In the genomic region with DNA sequence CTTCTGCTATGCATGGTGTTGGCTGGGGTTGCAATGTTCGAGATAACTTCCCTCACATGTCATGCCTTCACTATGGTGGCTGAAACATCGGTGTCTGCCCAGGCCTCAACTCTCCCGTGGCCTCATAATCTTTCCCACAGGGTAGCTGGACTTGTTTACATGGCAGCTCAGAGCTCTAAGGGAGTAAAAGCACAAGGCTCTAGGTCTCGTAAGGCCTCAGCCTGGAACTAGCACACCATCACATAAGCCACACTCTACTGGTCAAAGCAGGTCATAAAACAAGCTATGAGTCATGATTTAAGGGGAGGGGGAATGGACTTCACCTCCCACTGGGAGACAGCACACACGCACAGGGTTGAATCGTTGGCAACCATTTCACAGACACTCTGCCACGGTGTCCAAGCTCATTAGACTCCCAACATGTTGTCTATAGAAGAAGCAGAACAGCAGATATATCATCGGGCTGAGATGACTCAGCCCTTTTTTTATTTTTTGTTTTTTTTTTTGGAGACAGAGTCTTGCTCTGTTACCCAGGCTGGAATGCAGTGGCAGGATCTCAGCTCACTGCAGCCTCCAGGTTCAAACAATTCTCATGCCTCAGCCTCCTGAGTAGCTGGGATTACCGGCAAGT, we compare ENCODE assay signal across 12 cellular contexts.
DNase-seq lines count a peak whose midpoint lies in the region; FAIRE-seq and TF ChIP-seq lines count a peak whose summit lies in the region.
"Had no signal": no experiment of that assay in that cellular context is flagged by ENCODE, and none has a peak within 500 bp of the region (broad histone marks: within the 10 kb centered on the region; RNA-seq: fewer than 3 reads in every experiment).

No MANE protein-coding gene starts in this region.

- CTCF ChIA-PET in AG04450 (lab: Charles Lee) = interaction anchor here (0.6 to 4.1 kb wide), 12 partner anchors 10 to 173 kb away, joined by 3 to 36 read pairs (median 7); partner anchors contain the start of gene CSNK1A1

- peak overlapping the region; percentile 50 for H3K56ac ChIP-seq in mesendoderm (ENCODE audit: low read length)

- H3K27me3 ChIP-seq in AG04450 (ENCODE audit: control insufficient read depth, insufficient read depth, low read length) (peaks cover 2% of the 10 kb centered on the region), Loucy (ENCODE audit: insufficient read depth, low read length, poor library complexity, severe bottlenecking) (no peaks in the 10 kb centered on the region), mesendoderm (ENCODE audit: insufficient read depth, low read length, poor library complexity) (no peaks in the 10 kb centered on the region)
- H3K27me3 ChIP-seq: neutrophil had no signal

- FAIRE-seq in GM19239 (lab: Jason Lieb, UNC) = no peak
- FAIRE-seq: G401.6 had no signal

- H3K79me2 ChIP-seq in Loucy (ENCODE audit: insufficient read depth, low read length) = no peaks in the 10 kb centered on the region
- no peaks in the 10 kb centered on the region for H3K79me2 ChIP-seq in mesendoderm (ENCODE audit: control insufficient read depth, insufficient read depth, low read length)

- no peak overlapping the region for H2AK5ac ChIP-seq in mesendoderm (ENCODE audit: low read length)

- H3K4ac ChIP-seq in mesendoderm (ENCODE audit: low read depth, low read length) = no peak overlapping the region

- no peak overlapping the region for H4K5ac ChIP-seq in mesendoderm (ENCODE audit: low read length)

- H3K79me1 ChIP-seq in mesendoderm (ENCODE audit: low read length) = no peaks in the 10 kb centered on the region

- no peak overlapping the region for H2BK120ac ChIP-seq in mesendoderm (ENCODE audit: low read depth, low read length)

- peak overlapping the region; percentile 19 for H3K4me2 ChIP-seq in Loucy (ENCODE audit: low read depth, low read length, poor library complexity, severe bottlenecking)
- no peak overlapping the region for H3K4me2 ChIP-seq in mesendoderm (ENCODE audit: low read length)

- H3K36me3 ChIP-seq in Loucy (ENCODE audit: insufficient read depth, low read length) (no peaks in the 10 kb centered on the region), mesendoderm (ENCODE audit: control insufficient read depth, insufficient read depth, low read length) (no peaks in the 10 kb centered on the region)
- H3K36me3 ChIP-seq: neutrophil had no signal

- DNase-seq in AG04450 (ENCODE audit: low read depth, low spot score) (peak; percentile 88), dermis blood vessel endothelial cell (peak; percentile 84), mesendoderm (peak; percentile 85), T-helper 9 cell (no peak), iPS-NIHi11 (ENCODE audit: low spot score) (no peak), GM19239 (ENCODE audit: insufficient read length, low spot score) (no peak)
- no peak for DNase-seq in stimulated activated naive CD4-positive, alpha-beta T cell treated with Interleukin-2 at 50 U/mL for 16 hours (lab: John Stamatoyannopoulos, UW)
- DNase-seq: activated CD8-positive, alpha-beta memory T cell treated with anti-CD3 and anti-CD28 coated beads, Interleukin-2, amount 10 ng/mL, durations not matched to agents 7 days and 5 days had no signal

- H2AFZ ChIP-seq in Loucy (ENCODE audit: low read length) = peak overlapping the region; percentile 69

- H3K4me1 ChIP-seq in Loucy (ENCODE audit: insufficient read depth, low read length, poor library complexity, severe bottlenecking) (peaks cover 5% of the 10 kb centered on the region), mesendoderm (ENCODE audit: control insufficient read depth, low read depth, low read length) (peaks cover 3% of the 10 kb centered on the region)

- no peak overlapping the region for H4K8ac ChIP-seq in mesendoderm (ENCODE audit: low read depth, low read length)

- POLR2A ChIA-PET in AG04450 (lab: Yijun Ruan, JAX) = interaction anchor here (0.6 to 1.8 kb wide), 12 partner anchors 10 to 165 kb away, joined by 3 to 16 read pairs (median 4); no protein-coding TSS in a partner anchor

- H3K4me3 ChIP-seq in AG04450 (ENCODE audit: low read depth, low read length) (no peak overlapping the region), Loucy (ENCODE audit: low read length, poor library complexity, severe bottlenecking) (no peak overlapping the region), mesendoderm (ENCODE audit: low read length) (no peak overlapping the region)

- H3K9ac ChIP-seq in Loucy (ENCODE audit: low read depth, low read length, poor library complexity, severe bottlenecking) (no peak overlapping the region), mesendoderm (ENCODE audit: low read length) (no peak overlapping the region)

- no peaks in the 10 kb centered on the region for H3F3A ChIP-seq in Loucy (ENCODE audit: low read depth)

- H2BK15ac ChIP-seq in mesendoderm (replicated peaks; ENCODE audit: low read depth) = no peak overlapping the region

- H4K20me1 ChIP-seq in Loucy (ENCODE audit: insufficient read depth, low read length, poor library complexity, severe bottlenecking) = no peaks in the 10 kb centered on the region

- H3K27ac ChIP-seq in AG04450 (ENCODE audit: low read depth, low read length) (peak overlapping the region; percentile 94), mesendoderm (ENCODE audit: low read depth, low read length) (no peak overlapping the region)
- H3K27ac ChIP-seq: HL-60, neutrophil had no signal

- H3K9me3 ChIP-seq in AG04450 (ENCODE audit: control insufficient read depth, insufficient read depth, low read length) (no peaks in the 10 kb centered on the region), Loucy (ENCODE audit: insufficient read depth, low read depth, low read length) (no peaks in the 10 kb centered on the region)
- H3K9me3 ChIP-seq: neutrophil had no signal

- H3K18ac ChIP-seq in mesendoderm (ENCODE audit: low read length) = no peak overlapping the region

- H2BK5ac ChIP-seq in mesendoderm (ENCODE audit: low read length) = no peak overlapping the region

- H3K9me2 ChIP-seq in Loucy (replicated peaks; ENCODE audit: low read depth, low read length) = no peaks in the 10 kb centered on the region

- WGBS in mesendoderm (ENCODE audit: extremely low coverage, insufficient coverage, low lambda C conversion rate) = no CpG with 5 or more reads among the region's 9 CpGs

- TF ChIP-seq CTCF in AG04450 (IDR thresholded peaks at IDR 0.05; ENCODE audit: low read depth, low read length) (peak; percentile 15; the same call in 1 of the 2 replicates), Loucy (conservative IDR thresholded peaks at IDR 0.05; ENCODE audit: low read length) (no peak)

- H3K23ac ChIP-seq in mesendoderm (ENCODE audit: low read length) = no peak overlapping the region

Comparison
In these comparisons a context has a peak if more than half of its experiments do, and no peak if none do; other contexts are left out.
1. DNase-seq: peak in AG04450 (single experiment), dermis blood vessel endothelial cell (single experiment) and mesendoderm (single experiment); none in T-helper 9 cell (single experiment), iPS-NIHi11 (single experiment), stimulated activated naive CD4-positive, alpha-beta T cell treated with Interleukin-2 at 50 U/mL for 16 hours (single experiment) and GM19239 (single experiment).